ENCODE assay signal across 25 cellular contexts in genomic region chr5:157538311-157538710, GRCh38. TPM values are rescaled to one million over a fixed set of nuclear protein-coding genes. Genes with fewer than 3 reads are reported as not detected.
DNase-seq lines count a peak whose midpoint lies in the region; ATAC-seq and FAIRE-seq lines count a peak whose summit lies in the region.
"Had no signal": no experiment of that assay in that cellular context is flagged by ENCODE, and none has a peak within 500 bp of the region (broad histone marks: within the 10 kb centered on the region; RNA-seq: fewer than 3 reads in every experiment).

No MANE protein-coding gene starts in this region.

- no peak overlapping the region for H3K4me3 ChIP-seq in small intestine (ENCODE audit: low read depth in 1 of 2, low read length in 2 of 2)
- H3K4me3 ChIP-seq: tibial artery had no signal

- H3K4me3 Mint-ChIP-seq in activated T-cell treated with anti-CD3 and anti-CD28 coated beads, Interleukin-2, amount 50 U/mL, for 24 hours: no peak overlapping the region
- H3K4me3 Mint-ChIP-seq in IgD-negative memory B cell: peak overlapping the region in 1 of 4 donors; percentile 9
- H3K4me3 Mint-ChIP-seq in stimulated activated naive B cell treated with anti-CD40 and anti-IgM and Interleukin-4, amounts not matched to agents 10 μg/mL and 1 μg/mL and 100 μg/mL, for 72 hours: no peak overlapping the region
- H3K4me3 Mint-ChIP-seq: activated CD4-positive, alpha-beta T cell treated with anti-CD3 and anti-CD28 coated beads for 36 hours; activated naive CD8-positive, alpha-beta T cell treated with anti-CD3 and anti-CD28 coated beads, Interleukin-2, amount 50 U/mL, for 24 hours had no signal

- peaks cover 0 to 12% of the 10 kb centered on the region in 2 donors for H3K4me1 ChIP-seq in small intestine (ENCODE audit: control insufficient read depth in 2 of 2, insufficient read depth in 1 of 2, low read depth in 1 of 2, low read length in 1 of 2)

- H3K36me3 ChIP-seq in small intestine (ENCODE audit: control insufficient read depth in 2 of 2, insufficient read depth in 2 of 2, low read length in 2 of 2): no peaks in the 10 kb centered on the region

- peak overlapping the region; percentile 40 for H3K27ac Mint-ChIP-seq in activated T-cell treated with anti-CD3 and anti-CD28 coated beads, Interleukin-2, amount 50 U/mL, for 24 hours
- H3K27ac Mint-ChIP-seq in IgD-negative memory B cell: peak overlapping the region; percentile 43 to 81 (median 78)
- peak overlapping the region; percentile 31 for H3K27ac Mint-ChIP-seq in stimulated activated naive B cell treated with anti-CD40 and anti-IgM and Interleukin-4, amounts not matched to agents 10 μg/mL and 1 μg/mL and 100 μg/mL, for 72 hours
- H3K27ac Mint-ChIP-seq: activated naive CD8-positive, alpha-beta T cell treated with anti-CD3 and anti-CD28 coated beads, Interleukin-2, amount 50 U/mL, for 24 hours had no signal

- peaks cover 47% of the 10 kb centered on the region for H3K36me3 Mint-ChIP-seq in activated T-cell treated with anti-CD3 and anti-CD28 coated beads, Interleukin-2, amount 50 U/mL, for 24 hours (ENCODE audit: low read depth)
- peaks cover 2% of the 10 kb centered on the region for H3K36me3 Mint-ChIP-seq in IgD-negative memory B cell
- peaks cover 11 to 24% of the 10 kb centered on the region in 2 donors for H3K36me3 Mint-ChIP-seq in stimulated activated naive B cell treated with anti-CD40 and anti-IgM and Interleukin-4, amounts not matched to agents 10 μg/mL and 1 μg/mL and 100 μg/mL, for 72 hours

- no peaks in the 10 kb centered on the region for H3K27me3 ChIP-seq in small intestine (ENCODE audit: control insufficient read depth in 2 of 2, insufficient read depth in 2 of 2, low read length in 2 of 2)
- H3K27me3 ChIP-seq: tibial artery had no signal

- no peak for ATAC-seq in stimulated activated naive B cell treated with anti-CD40 and anti-IgM and Interleukin-4, amounts not matched to agents 10 μg/mL and 1 μg/mL and 100 μg/mL, for 72 hours (replicated peaks)
- ATAC-seq: activated CD4-positive, alpha-beta T cell treated with anti-CD3 and anti-CD28 coated beads for 36 hours; activated naive CD8-positive, alpha-beta T cell treated with anti-CD3 and anti-CD28 coated beads, Interleukin-2, amount 50 U/mL, for 24 hours had no signal

- FAIRE-seq in small intestine (lab: Jason Lieb, UNC): no peak
- FAIRE-seq: endothelial cell of umbilical vein had no signal

- peak overlapping the region in 1 of 2 donors; percentile 12 for H3K27ac ChIP-seq in small intestine (ENCODE audit: low read depth in 1 of 2, low read length in 1 of 2)
- H3K27ac ChIP-seq: KMS-11 had no signal

- 89 to 95% (median 95%) methylated on average over 6 of the region's 6 CpGs for WGBS in small intestine, 3 donors

- H3K27me3 Mint-ChIP-seq in activated T-cell treated with anti-CD3 and anti-CD28 coated beads, Interleukin-2, amount 50 U/mL, for 24 hours: no peaks in the 10 kb centered on the region
- no peaks in the 10 kb centered on the region for H3K27me3 Mint-ChIP-seq in IgD-negative memory B cell
- H3K27me3 Mint-ChIP-seq in stimulated activated naive B cell treated with anti-CD40 and anti-IgM and Interleukin-4, amounts not matched to agents 10 μg/mL and 1 μg/mL and 100 μg/mL, for 72 hours: no peaks in the 10 kb centered on the region
- H3K27me3 Mint-ChIP-seq: activated CD4-positive, alpha-beta T cell treated with anti-CD3 and anti-CD28 coated beads for 36 hours; activated naive CD8-positive, alpha-beta T cell treated with anti-CD3 and anti-CD28 coated beads, Interleukin-2, amount 50 U/mL, for 24 hours had no signal

- DNase-seq in activated T-cell treated with anti-CD3 and anti-CD28 coated beads, Interleukin-2, amount 50 U/mL, for 24 hours: no peak
- DNase-seq in activated T-cell treated with anti-CD3 and anti-CD28 coated beads, Interleukin-2, amount 50 U/mL, for 48 hours: no peak
- DNase-seq in cerebellar nuclear complex (lab: John Stamatoyannopoulos, UW): peak; percentile 79 to 85
- DNase-seq in stimulated activated naive B cell treated with anti-CD40 and anti-IgM and Interleukin-4, amounts not matched to agents 10 μg/mL and 1 μg/mL and 100 μg/mL, for 72 hours: no peak
- no peak for DNase-seq in GDM1 (lab: John Stamatoyannopoulos, UW)
- DNase-seq in small intestine: no peak
- DNase-seq: ACHN; activated CD4-positive, alpha-beta T cell treated with anti-CD3 and anti-CD28 coated beads for 36 hours; activated CD8-positive, alpha-beta memory T cell treated with anti-CD3 and anti-CD28 coated beads, Interleukin-2, amount 50 U/mL, for 4 hours; activated effector memory CD4-positive, alpha-beta T cell treated with Interleukin-2 at 50 U/mL for 16 hours; activated naive CD8-positive, alpha-beta T cell treated with anti-CD3 and anti-CD28 coated beads, Interleukin-2, amount 50 U/mL, for 24 hours; Calu3; central memory CD4-positive, alpha-beta T cell; DND-41; mesendoderm; MM.1S; NCI-H2081; NCI-H226; NCI-H774; occipital lobe; RPMI8226 had no signal

- peaks cover 66% of the 10 kb centered on the region for H3K4me1 Mint-ChIP-seq in activated T-cell treated with anti-CD3 and anti-CD28 coated beads, Interleukin-2, amount 50 U/mL, for 24 hours (ENCODE audit: low read depth)
- peaks cover 26 to 55% (median 46%) of the 10 kb centered on the region in 3 donors for H3K4me1 Mint-ChIP-seq in IgD-negative memory B cell
- H3K4me1 Mint-ChIP-seq in stimulated activated naive B cell treated with anti-CD40 and anti-IgM and Interleukin-4, amounts not matched to agents 10 μg/mL and 1 μg/mL and 100 μg/mL, for 72 hours: peaks cover 45 to 87% of the 10 kb centered on the region in 2 donors

- no peaks in the 10 kb centered on the region for H3K9me3 Mint-ChIP-seq in activated T-cell treated with anti-CD3 and anti-CD28 coated beads, Interleukin-2, amount 50 U/mL, for 24 hours
- H3K9me3 Mint-ChIP-seq in IgD-negative memory B cell: no peaks in the 10 kb centered on the region
- H3K9me3 Mint-ChIP-seq in stimulated activated naive B cell treated with anti-CD40 and anti-IgM and Interleukin-4, amounts not matched to agents 10 μg/mL and 1 μg/mL and 100 μg/mL, for 72 hours: no peaks in the 10 kb centered on the region
- H3K9me3 Mint-ChIP-seq: activated naive CD8-positive, alpha-beta T cell treated with anti-CD3 and anti-CD28 coated beads, Interleukin-2, amount 50 U/mL, for 24 hours had no signal

- no peaks in the 10 kb centered on the region for H3K9me3 ChIP-seq in small intestine (ENCODE audit: control insufficient read depth, low read depth)
- H3K9me3 ChIP-seq: tibial artery had no signal

RNA-seq across cellular contexts. Expression of gene ADAM19, which starts 37.3 kb away (rescaled TPM):
- polyA plus RNA-seq in IgD-negative memory B cell (45.1 TPM), small intestine (1 to 10 TPM in 1 of 3 donors, under 1 TPM in 2; 0.67 to 3.6 (median 0.81) TPM)

Comparison
In these comparisons a context has a peak if more than half of its experiments do, and no peak if none do; other contexts are left out.
1. DNase-seq: peak in cerebellar nuclear complex (2 of 2); none in activated T-cell treated with anti-CD3 and anti-CD28 coated beads, Interleukin-2, amount 50 U/mL, for 24 hours (single experiment), activated T-cell treated with anti-CD3 and anti-CD28 coated beads, Interleukin-2, amount 50 U/mL, for 48 hours (0 of 2), stimulated activated naive B cell treated with anti-CD40 and anti-IgM and Interleukin-4, amounts not matched to agents 10 μg/mL and 1 μg/mL and 100 μg/mL, for 72 hours (single experiment), GDM1 (single experiment) and small intestine (single experiment).
2. Peak in every context shown above with its lines, with median percentiles within 50 percentile points of each other: H3K27ac Mint-ChIP-seq.